In the genomic region with DNA sequence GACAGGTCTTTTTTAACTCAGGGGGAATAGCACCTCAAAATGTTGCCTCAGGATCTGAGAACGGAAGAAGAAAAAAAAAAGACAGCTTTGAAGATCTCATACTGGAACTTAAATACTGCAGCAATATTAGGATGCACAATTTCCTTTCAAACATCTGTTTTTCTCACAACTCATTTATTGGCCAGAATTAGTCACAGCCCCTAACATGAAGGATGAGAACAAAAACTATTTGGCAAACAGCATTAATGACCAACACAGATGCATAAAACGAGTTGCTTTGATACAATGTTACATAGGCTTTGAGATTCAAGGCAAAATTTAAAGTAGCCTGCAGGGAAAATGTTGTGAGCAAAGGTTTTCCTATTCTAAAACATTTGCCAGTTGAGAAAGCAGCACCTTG, we compare ENCODE assay signal across 14 cellular contexts. TPM values are rescaled to one million over a fixed set of nuclear protein-coding genes. Genes with fewer than 3 reads are reported as not detected.
DNase-seq lines count a peak whose midpoint lies in the region; ATAC-seq and TF ChIP-seq lines count a peak whose summit lies in the region.
"Had no signal": no experiment of that assay in that cellular context is flagged by ENCODE, and none has a peak within 500 bp of the region (broad histone marks: within the 10 kb centered on the region; RNA-seq: fewer than 3 reads in every experiment).

No MANE protein-coding gene starts in this region.

- H3K36me3 Mint-ChIP-seq in T-helper 17 cell (ENCODE audit: low read depth), result peaks cover 3% of the 10 kb centered on the region
- H3K36me3 Mint-ChIP-seq in neural crest cell (ENCODE audit: low read depth), result peaks cover 16% of the 10 kb centered on the region
- peaks cover 13% of the 10 kb centered on the region for H3K36me3 Mint-ChIP-seq in activated naive CD4-positive, alpha-beta T cell treated with anti-CD3 and anti-CD28 coated beads for 36 hours (ENCODE audit: low read depth)

- CTCF ChIA-PET in activated naive CD4-positive, alpha-beta T cell treated with anti-CD3 and anti-CD28 coated beads for 36 hours (lab: Charles Lee), result no interaction called here

- no peaks in the 10 kb centered on the region for H3K27me3 ChIP-seq in fibroblast of lung (ENCODE audit: control insufficient read depth, insufficient read depth, low read length)

- H3K9ac ChIP-seq in fibroblast of lung (ENCODE audit: insufficient read depth, low read length), result no peak overlapping the region

- H3K27ac ChIP-seq in fibroblast of lung (ENCODE audit: insufficient read depth, low read length), result peak overlapping the region; percentile 77

- H3K9me3 Mint-ChIP-seq in neural crest cell, result peaks cover 6% of the 10 kb centered on the region
- peaks cover 3% of the 10 kb centered on the region for H3K9me3 Mint-ChIP-seq in activated naive CD4-positive, alpha-beta T cell treated with anti-CD3 and anti-CD28 coated beads for 36 hours
- H3K9me3 Mint-ChIP-seq: activated T-helper 17 cell treated with anti-CD3 and anti-CD28 coated beads, Interleukin-2, amount 50 U/mL, for 72 hours had no signal

- H3K9me3 ChIP-seq in T-helper 17 cell (ENCODE audit: control insufficient read depth, low read length, poor library complexity, severe bottlenecking) (no peaks in the 10 kb centered on the region), fibroblast of lung (ENCODE audit: control insufficient read depth, insufficient read depth, low read depth, low read length) (no peaks in the 10 kb centered on the region)

- H3K4me1 Mint-ChIP-seq in T-helper 17 cell, result peaks cover 27% of the 10 kb centered on the region
- peaks cover 50% of the 10 kb centered on the region for H3K4me1 Mint-ChIP-seq in neural crest cell
- peaks cover 31% of the 10 kb centered on the region for H3K4me1 Mint-ChIP-seq in activated naive CD4-positive, alpha-beta T cell treated with anti-CD3 and anti-CD28 coated beads for 36 hours (ENCODE audit: low read depth)

- no peak overlapping the region for H3K4me3 ChIP-seq in fibroblast of lung (replicated peaks in 1 of 4; ENCODE audit: control extremely low read depth in 1 of 4, insufficient read depth in 1 of 4, low read depth in 3 of 4, low read length in 4 of 4)
- H3K4me3 ChIP-seq: GM12878 had no signal

- H3K4me1 ChIP-seq in fibroblast of lung (ENCODE audit: control insufficient read depth, extremely low read depth, insufficient read depth, low read length), result peaks cover 6% of the 10 kb centered on the region

- H3K4me3 Mint-ChIP-seq in T-helper 17 cell (peak overlapping the region; percentile 61), neural crest cell (no peak overlapping the region)
- H3K4me3 Mint-ChIP-seq in activated naive CD4-positive, alpha-beta T cell treated with anti-CD3 and anti-CD28 coated beads for 36 hours, result no peak overlapping the region
- H3K4me3 Mint-ChIP-seq: activated T-helper 17 cell treated with anti-CD3 and anti-CD28 coated beads, Interleukin-2, amount 50 U/mL, for 72 hours had no signal

- H3K4me2 ChIP-seq in fibroblast of lung (ENCODE audit: extremely low read depth, insufficient read depth, low read length), result peak overlapping the region; percentile 33

- no peak overlapping the region for H2AFZ ChIP-seq in fibroblast of lung (ENCODE audit: low read length)

- H3K36me3 ChIP-seq in fibroblast of lung (ENCODE audit: control insufficient read depth, insufficient read depth, low read length), result peaks cover 2% of the 10 kb centered on the region

- no peak for ATAC-seq in T-helper 17 cell
- ATAC-seq: activated T-helper 17 cell treated with anti-CD3 and anti-CD28 coated beads, Interleukin-2, amount 50 U/mL, for 72 hours; GM12878 had no signal

- intact Hi-C loops in activated naive CD4-positive, alpha-beta T cell treated with anti-CD3 and anti-CD28 coated beads for 36 hours (cut with micrococcal nuclease), result no loop called here

- TF ChIP-seq CTCF in fibroblast of lung (conservative IDR thresholded peaks at IDR 0.05 in 1 of 2, IDR thresholded peaks at IDR 0.05 in 1 of 2; ENCODE audit: low read depth in 1 of 2, low read length in 2 of 2), result no peak
- TF ChIP-seq CTCF in neural crest cell (conservative IDR thresholded peaks at IDR 0.05), result no peak

- peak overlapping the region; percentile 59 for H3K27ac Mint-ChIP-seq in T-helper 17 cell
- H3K27ac Mint-ChIP-seq in neural crest cell (ENCODE audit: unreplicated experiment), result peak overlapping the region; percentile 87
- H3K27ac Mint-ChIP-seq in activated naive CD4-positive, alpha-beta T cell treated with anti-CD3 and anti-CD28 coated beads for 36 hours, result no peak overlapping the region
- H3K27ac Mint-ChIP-seq: activated T-helper 17 cell treated with anti-CD3 and anti-CD28 coated beads, Interleukin-2, amount 50 U/mL, for 72 hours had no signal

- H3K27me3 Mint-ChIP-seq in T-helper 17 cell (no peaks in the 10 kb centered on the region), neural crest cell (ENCODE audit: low read depth) (no peaks in the 10 kb centered on the region)
- H3K27me3 Mint-ChIP-seq in activated naive CD4-positive, alpha-beta T cell treated with anti-CD3 and anti-CD28 coated beads for 36 hours (ENCODE audit: low read depth), result no peaks in the 10 kb centered on the region
- H3K27me3 Mint-ChIP-seq: activated T-helper 17 cell treated with anti-CD3 and anti-CD28 coated beads, Interleukin-2, amount 50 U/mL, for 72 hours had no signal

- DNase-seq in GM03348 (ENCODE audit: low spot score) (peak; percentile 64), T-helper 17 cell (no peak), fibroblast of lung (ENCODE audit: low read depth in 2 of 2) (peak; percentile 68 to 76), neural crest cell (ENCODE audit: low read depth, low spot score) (no peak), NCI-H226 (no peak), GF-D8 (lab: John Stamatoyannopoulos, UW) (no peak)
- DNase-seq in activated naive CD4-positive, alpha-beta T cell treated with anti-CD3 and anti-CD28 coated beads for 36 hours, result no peak
- DNase-seq: activated CD4-positive, alpha-beta T cell treated with anti-CD3 and anti-CD28 coated beads for 1 hour; cerebellar nuclear complex; midbrain; NCI-H146; NCI-H748 treated with DMSO at 0.1 percent for 48 hours had no signal

- H3K79me2 ChIP-seq in fibroblast of lung (ENCODE audit: control insufficient read depth, insufficient read depth, low read length), result peaks cover 72% of the 10 kb centered on the region

- no peaks in the 10 kb centered on the region for H4K20me1 ChIP-seq in fibroblast of lung (ENCODE audit: control insufficient read depth, extremely low read depth, insufficient read depth, low read length)

RNA-seq across cellular contexts. Expression of gene JMJD1C, which starts 36.5 kb away (rescaled TPM):
- total RNA-seq in T-helper 17 cell (100 to 1,000 TPM; 215 to 279 TPM), fibroblast of lung (50.3 and 67.0 TPM in 2 replicates), neural crest cell (68.7 and 73.9 TPM in 2 replicates)
- 33.8 and 39.9 TPM in 2 replicates for polyA plus RNA-seq in fibroblast of lung
- polyA plus RNA-seq in fibroblast of lung (2012), result 17.4 and 25.1 TPM in 2 replicates
- 16.4 and 27.7 TPM in 2 replicates for polyA minus RNA-seq in fibroblast of lung (ENCODE audit: low replicate concordance)
- total RNA-seq in activated naive CD4-positive, alpha-beta T cell treated with anti-CD3 and anti-CD28 coated beads for 36 hours, result 10 to 100 TPM; 54.1 to 56.6 TPM

Comparison
In these comparisons a context has a peak if more than half of its experiments do, and no peak if none do; other contexts are left out.
1. DNase-seq: peak in GM03348 (single experiment) and fibroblast of lung (2 of 2); none in T-helper 17 cell (0 of 3), neural crest cell (single experiment), NCI-H226 (single experiment), GF-D8 (single experiment) and activated naive CD4-positive, alpha-beta T cell treated with anti-CD3 and anti-CD28 coated beads for 36 hours (single experiment).